In genomic region chr3:13016726-13017255, GRCh38 we compare ENCODE assay signal across 10 cellular contexts. TPM values are rescaled to one million over a fixed set of nuclear protein-coding genes. Genes with fewer than 3 reads are reported as not detected.
DNase-seq lines count a peak whose midpoint lies in the region; ATAC-seq and TF ChIP-seq lines count a peak whose summit lies in the region.
"Had no signal": no experiment of that assay in that cellular context is flagged by ENCODE, and none has a peak within 500 bp of the region (broad histone marks: within the 10 kb centered on the region; RNA-seq: fewer than 3 reads in every experiment).

No MANE protein-coding gene starts in this region.

- peak overlapping the region; percentile 81 for H3K4me3 Mint-ChIP-seq in CD8-positive, alpha-beta T cell
- H3K4me3 Mint-ChIP-seq in dendritic cell treated with granulocyte-macrophage colony-stimulating factor and Interleukin-4, amounts not matched to agents 40 ng/mL and 50 ng/mL, for 4 days, result peak overlapping the region; percentile 73

- peaks cover 4% of the 10 kb centered on the region for H3K36me3 Mint-ChIP-seq in CD8-positive, alpha-beta T cell
- H3K36me3 Mint-ChIP-seq in dendritic cell treated with granulocyte-macrophage colony-stimulating factor and Interleukin-4, amounts not matched to agents 40 ng/mL and 50 ng/mL, for 4 days (ENCODE audit: low read depth), result peaks cover 18% of the 10 kb centered on the region

- WGBS in psoas muscle, 3 donors, result 81 to 87% (median 84%) methylated on average over 9 of the region's 9 CpGs

- H3K4me2 ChIP-seq in Karpas-422 (ENCODE audit: low read depth, low read length, poor library complexity, severe bottlenecking), result peak overlapping the region; percentile 67

- peak overlapping the region; percentile 89 for H3K27ac ChIP-seq in CD8-positive, alpha-beta T cell (ENCODE audit: low read depth, low read length)
- H3K27ac ChIP-seq in Karpas-422 (ENCODE audit: low read length), result peak overlapping the region; percentile 29; the same call in 1 of the 2 replicates
- H3K27ac ChIP-seq in psoas muscle, result peak overlapping the region; percentile 10

- in situ Hi-C loops in GM13977 (cut with MboI; ENCODE audit: low pct_unique_long_range_greater_than_20kb, low sequenced_read_pairs, unreplicated experiment), result no loop called here

- H3K4me3 ChIP-seq in CD8-positive, alpha-beta T cell (ENCODE audit: low read depth, low read length), result peak overlapping the region; percentile 83
- H3K4me3 ChIP-seq in Karpas-422 (ENCODE audit: low read length), result peak overlapping the region; percentile 47; the same call in 1 of the 2 replicates
- peak overlapping the region; percentile 25 for H3K4me3 ChIP-seq in psoas muscle
- H3K4me3 ChIP-seq: uterus had no signal

- no peaks in the 10 kb centered on the region for H3K79me2 ChIP-seq in Karpas-422 (ENCODE audit: low read length)

- H2AFZ ChIP-seq in Karpas-422 (ENCODE audit: low read length), result no peak overlapping the region

- H3K27me3 ChIP-seq in CD8-positive, alpha-beta T cell (ENCODE audit: insufficient read depth, low read length), result no peaks in the 10 kb centered on the region
- no peaks in the 10 kb centered on the region for H3K27me3 ChIP-seq in Karpas-422 (ENCODE audit: low read length)
- H3K27me3 ChIP-seq in psoas muscle (ENCODE audit: insufficient read depth in 3 of 3, low read length in 2 of 3), result no peaks in the 10 kb centered on the region
- H3K27me3 ChIP-seq: uterus had no signal

- intact Hi-C loops in CD8-positive, alpha-beta T cell (cut with DNase I, micrococcal nuclease), result loop anchor here (10.0 kb wide), 6 partner anchors 352 to 1108 kb away; partner anchors contain the start of genes CHCHD4 (in 1 of the 2), MKRN2 (in 1 of the 2), RAF1 (in 1 of the 2) and TMEM43 (in 1 of the 2)
- intact Hi-C loops in dendritic cell treated with granulocyte-macrophage colony-stimulating factor and Interleukin-4, amounts not matched to agents 40 ng/mL and 50 ng/mL, for 4 days (cut with micrococcal nuclease), result no loop called here
- intact Hi-C loops in psoas muscle (cut with DNase I), result no loop called here

- H4K20me1 ChIP-seq in Karpas-422 (ENCODE audit: insufficient read depth, low read depth, low read length), result peaks cover 26% of the 10 kb centered on the region

- H3K4me1 Mint-ChIP-seq in CD8-positive, alpha-beta T cell (ENCODE audit: low read depth), result peaks cover 46% of the 10 kb centered on the region
- H3K4me1 Mint-ChIP-seq in dendritic cell treated with granulocyte-macrophage colony-stimulating factor and Interleukin-4, amounts not matched to agents 40 ng/mL and 50 ng/mL, for 4 days (ENCODE audit: low read depth), result peaks cover 71% of the 10 kb centered on the region

- no peaks in the 10 kb centered on the region for H3K9me3 Mint-ChIP-seq in CD8-positive, alpha-beta T cell
- H3K9me3 Mint-ChIP-seq in dendritic cell treated with granulocyte-macrophage colony-stimulating factor and Interleukin-4, amounts not matched to agents 40 ng/mL and 50 ng/mL, for 4 days, result no peaks in the 10 kb centered on the region

- H3K9me2 ChIP-seq in Karpas-422 (replicated peaks; ENCODE audit: insufficient read depth, low read length), result no peaks in the 10 kb centered on the region

- POLR2A ChIA-PET in CD8-positive, alpha-beta T cell (lab: Charles Lee), result interaction anchor here (0.5 to 2.2 kb wide), 2 partner anchors 16 to 175 kb away, joined by 4 to 8 read pairs; partner anchors contain the start of gene RPL32

- H3K27me3 Mint-ChIP-seq in CD8-positive, alpha-beta T cell (ENCODE audit: low read depth), result no peaks in the 10 kb centered on the region
- peaks cover 1% of the 10 kb centered on the region for H3K27me3 Mint-ChIP-seq in dendritic cell treated with granulocyte-macrophage colony-stimulating factor and Interleukin-4, amounts not matched to agents 40 ng/mL and 50 ng/mL, for 4 days

- no peak for DNase-seq in CD8-positive, alpha-beta T cell
- DNase-seq in Karpas-422, result no peak
- no peak for DNase-seq in psoas muscle
- DNase-seq in midbrain (lab: John Stamatoyannopoulos, UW), result no peak
- no peak for DNase-seq in NCI-H187 treated with DMSO at 0.1 percent for 48 hours (lab: John Stamatoyannopoulos, UW)
- no peak for DNase-seq in GM13977 (ENCODE audit: low spot score)
- DNase-seq in hippocampal formation (lab: John Stamatoyannopoulos, UW), result no peak
- DNase-seq: uterus had no signal

- CTCF ChIA-PET in CD8-positive, alpha-beta T cell (lab: Charles Lee), result no interaction called here

- TF ChIP-seq CTCF in CD8-positive, alpha-beta T cell (IDR thresholded peaks at IDR 0.05), result no peak
- no peak for TF ChIP-seq CTCF in psoas muscle (IDR thresholded peaks at IDR 0.05)
- TF ChIP-seq CTCF in GM13977 (IDR thresholded peaks at IDR 0.05; ENCODE audit: extremely low read depth, insufficient read depth, missing control alignments), result no peak

- no peak for ATAC-seq in CD8-positive, alpha-beta T cell
- no peak for ATAC-seq in psoas muscle
- ATAC-seq: HCT116 had no signal

- peak overlapping the region; percentile 97 for H3K27ac Mint-ChIP-seq in CD8-positive, alpha-beta T cell
- H3K27ac Mint-ChIP-seq in dendritic cell treated with granulocyte-macrophage colony-stimulating factor and Interleukin-4, amounts not matched to agents 40 ng/mL and 50 ng/mL, for 4 days, result peak overlapping the region; percentile 96

- H3K36me3 ChIP-seq in CD8-positive, alpha-beta T cell (ENCODE audit: insufficient read depth, low read length), result no peaks in the 10 kb centered on the region
- H3K36me3 ChIP-seq in Karpas-422 (ENCODE audit: insufficient read depth, low read length), result no peaks in the 10 kb centered on the region
- no peaks in the 10 kb centered on the region for H3K36me3 ChIP-seq in psoas muscle (ENCODE audit: insufficient read depth in 1 of 2, low read depth in 1 of 2)
- H3K36me3 ChIP-seq: uterus had no signal

- peak overlapping the region; percentile 54; the same call in 1 of the 2 replicates for H3K9ac ChIP-seq in Karpas-422 (ENCODE audit: low read length)

- H3K9me3 ChIP-seq in CD8-positive, alpha-beta T cell (ENCODE audit: low read length), result no peaks in the 10 kb centered on the region
- H3K9me3 ChIP-seq in Karpas-422 (ENCODE audit: low read length) (no peaks in the 10 kb centered on the region), psoas muscle (no peaks in the 10 kb centered on the region)
- H3K9me3 ChIP-seq: uterus had no signal

- H3K4me1 ChIP-seq in CD8-positive, alpha-beta T cell (ENCODE audit: insufficient read depth, low read length), result peaks cover 53% of the 10 kb centered on the region
- H3K4me1 ChIP-seq in Karpas-422 (ENCODE audit: low read length), result peaks cover 51% of the 10 kb centered on the region
- peaks cover 22% of the 10 kb centered on the region for H3K4me1 ChIP-seq in psoas muscle

RNA-seq across cellular contexts. Expression of gene IQSEC1, which starts 56.4 kb away (rescaled TPM):
- total RNA-seq in CD8-positive, alpha-beta T cell, result 10 to 100 TPM; 71.2 to 79.0 TPM
- total RNA-seq in Karpas-422 (2014; rRNA removed; shearing (Covaris generic); ENCODE audit: low replicate concordance), result 4.7 and 8.2 TPM in 2 replicates
- total RNA-seq in psoas muscle, result 10 to 100 TPM; 28.0 to 45.4 (median 33.9) TPM
- 10 to 100 TPM in 2 of 3 donors, 1 to 10 TPM in 1; 8.6 to 22.0 (median 10.8) TPM for polyA plus RNA-seq in psoas muscle

Comparison
In these comparisons a context has a peak if more than half of its experiments do, and no peak if none do; other contexts are left out.
1. H3K27ac ChIP-seq: peak in every context shown above with its lines; median percentile 89 in CD8-positive, alpha-beta T cell; 29 in Karpas-422; 10 in psoas muscle.
2. H3K4me3 ChIP-seq: peak in every context shown above with its lines; median percentile 83 in CD8-positive, alpha-beta T cell; 47 in Karpas-422; 25 in psoas muscle.
3. intact Hi-C loops: an anchor here in CD8-positive, alpha-beta T cell (10.0 kb wide); none called in dendritic cell treated with granulocyte-macrophage colony-stimulating factor and Interleukin-4, amounts not matched to agents 40 ng/mL and 50 ng/mL, for 4 days and psoas muscle.